ENCODE assay signal across 24 cellular contexts in genomic region chr5:19790811-19791466, GRCh38.
"Had no signal": no experiment of that assay in that cellular context is flagged by ENCODE, and none has a peak within 500 bp of the region (broad histone marks: within the 10 kb centered on the region; RNA-seq: fewer than 3 reads in every experiment).

No MANE protein-coding gene starts in this region.

- ATAC-seq: activated CD4-positive, alpha-beta T cell treated with anti-CD3 and anti-CD28 coated beads for 36 hours; activated naive CD4-positive, alpha-beta T cell treated with anti-CD3 and anti-CD28 coated beads, Interleukin-2, amount 50 U/mL, for 72 hours; gastrocnemius medialis; left ventricle myocardium superior; mucosa of descending colon; right cardiac atrium; WTC11 had no signal

- DNase-seq: activated CD4-positive, alpha-beta T cell treated with anti-CD3 and anti-CD28 coated beads for 36 hours; activated CD4-positive, alpha-beta T cell treated with anti-CD3 and anti-CD28 coated beads, Interleukin-2, amount 50 U/mL, for 48 hours; activated gamma-delta T cell treated with Interleukin-2 at 50 U/mL for 16 hours; activated T-cell treated with anti-CD3 and anti-CD28 coated beads for 4 hours; adrenal gland; dorsolateral prefrontal cortex; erythroblast; gastrocnemius medialis; head of caudate nucleus; left ventricle myocardium superior; mucosa of descending colon; naive B cell; right cardiac atrium; stimulated activated CD4-positive, alpha-beta T cell treated with anti-CD3 and anti-CD28 coated beads, Interleukin-2, amount 100 ng/mL, for 24 hours; SW 1271; upper lobe of left lung had no signal

- H3K36me3 ChIP-seq: adrenal gland, gastrocnemius medialis, neural progenitor cell, prostate gland, suprapubic skin, upper lobe of left lung had no signal

- H3K36me3 Mint-ChIP-seq: activated naive CD4-positive, alpha-beta T cell treated with anti-CD3 and anti-CD28 coated beads, Interleukin-2, amount 50 U/mL, for 72 hours; memory B cell; naive B cell; neural progenitor cell; WTC11 had no signal

- H3K4me3 ChIP-seq: adrenal gland, dorsolateral prefrontal cortex, gastrocnemius medialis, mucosa of descending colon, neural progenitor cell, prostate gland, suprapubic skin, upper lobe of left lung had no signal

- H3K4me1 ChIP-seq: adrenal gland, gastrocnemius medialis, neural progenitor cell, prostate gland, suprapubic skin, upper lobe of left lung had no signal

- H3K4me1 Mint-ChIP-seq: activated CD4-positive, alpha-beta T cell treated with anti-CD3 and anti-CD28 coated beads for 36 hours; memory B cell; naive B cell; neural progenitor cell had no signal

- H3K27me3 Mint-ChIP-seq: activated CD4-positive, alpha-beta T cell treated with anti-CD3 and anti-CD28 coated beads for 36 hours; memory B cell; naive B cell; stimulated activated naive CD8-positive, alpha-beta T cell treated with anti-CD3 and anti-CD28 coated beads, Interleukin-15, Interleukin-2, amounts not matched to agents 100 ng/mL and 50 ng/mL, for 24 hours had no signal

- H3K4me3 Mint-ChIP-seq: activated CD4-positive, alpha-beta T cell treated with anti-CD3 and anti-CD28 coated beads for 36 hours; activated T-helper 1 cell treated with anti-CD3 and anti-CD28 coated beads, Interleukin-12 subunit alpha, Interleukin-12 subunit beta, Interleukin-2, Interleukin-4 antibody, amounts not matched to agents 30 ng/mL and 10 ng/mL and 1 ng/mL, durations not matched to agents 14 hours and 24 hours and 36 hours; memory B cell; naive B cell; neural progenitor cell; stimulated activated naive CD8-positive, alpha-beta T cell treated with anti-CD3 and anti-CD28 coated beads, Interleukin-15, Interleukin-2, amounts not matched to agents 100 ng/mL and 50 ng/mL, for 24 hours; WTC11 had no signal

- H3K27ac Mint-ChIP-seq: activated CD4-positive, alpha-beta T cell treated with anti-CD3 and anti-CD28 coated beads for 36 hours; activated T-helper 1 cell treated with anti-CD3 and anti-CD28 coated beads, Interleukin-12 subunit alpha, Interleukin-12 subunit beta, Interleukin-2, Interleukin-4 antibody, amounts not matched to agents 30 ng/mL and 10 ng/mL and 1 ng/mL, durations not matched to agents 14 hours and 24 hours and 36 hours; memory B cell; naive B cell; neural progenitor cell; stimulated activated naive CD8-positive, alpha-beta T cell treated with anti-CD3 and anti-CD28 coated beads, Interleukin-15, Interleukin-2, amounts not matched to agents 100 ng/mL and 50 ng/mL, for 24 hours; WTC11 had no signal

- H3K27me3 ChIP-seq: adrenal gland, dorsolateral prefrontal cortex, gastrocnemius medialis, neural progenitor cell, suprapubic skin, upper lobe of left lung had no signal

- H3K27ac ChIP-seq: adrenal gland, gastrocnemius medialis, neural progenitor cell, prostate gland, suprapubic skin, upper lobe of left lung had no signal

- H3K9me3 ChIP-seq: gastrocnemius medialis, prostate gland, suprapubic skin, upper lobe of left lung had no signal

- H3K9me3 Mint-ChIP-seq: neural progenitor cell, WTC11 had no signal
